ENCODE assay signal across 27 cellular contexts in the genomic region with DNA sequence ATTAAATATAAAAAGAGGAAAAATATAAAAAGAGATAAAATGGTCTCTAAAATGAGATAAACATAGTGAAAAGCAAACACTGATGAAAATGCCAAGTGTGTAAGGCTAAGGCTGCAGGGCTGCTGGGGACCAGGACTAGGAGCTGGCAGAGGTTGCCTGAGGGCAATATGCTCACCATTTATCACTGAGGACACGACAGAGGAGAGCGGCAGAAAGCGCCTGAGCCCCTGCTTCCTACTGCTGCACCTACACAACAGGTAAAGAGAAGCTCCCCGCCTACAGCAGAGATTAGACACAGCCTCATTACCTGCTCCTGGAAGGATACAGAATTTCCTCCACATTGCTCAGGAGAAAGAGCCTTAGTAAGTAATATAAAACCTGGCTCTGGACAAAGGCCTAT.
"Had no signal": no experiment of that assay in that cellular context is flagged by ENCODE, and none has a peak within 500 bp of the region (broad histone marks: within the 10 kb centered on the region; RNA-seq: fewer than 3 reads in every experiment).

No MANE protein-coding gene starts in this region.

- H3K9me3 ChIP-seq: colonic mucosa, gastroesophageal sphincter had no signal

- H3K27me3 Mint-ChIP-seq: activated naive CD8-positive, alpha-beta T cell treated with anti-CD3 and anti-CD28 coated beads, Interleukin-2, amount 10 ng/mL, durations not matched to agents 7 days and 5 days had no signal

- H3K27ac ChIP-seq: ascending aorta, breast epithelium, cardiac muscle cell, colonic mucosa, epithelial cell of prostate, esophagus squamous epithelium, gastroesophageal sphincter had no signal

- H3K9me3 Mint-ChIP-seq: activated CD4-positive, alpha-beta memory T cell treated with anti-CD3 and anti-CD28 coated beads, Interleukin-2, amount 10 ng/mL, durations not matched to agents 7 days and 5 days; activated CD4-positive, alpha-beta T cell treated with anti-CD3 and anti-CD28 coated beads, Interleukin-2, amount 10 ng/mL, durations not matched to agents 7 days and 5 days; activated naive CD4-positive, alpha-beta T cell treated with anti-CD3 and anti-CD28 coated beads, Interleukin-2, amount 10 ng/mL, durations not matched to agents 7 days and 5 days had no signal

- H3K4me3 ChIP-seq: ascending aorta, breast epithelium, cardiac muscle cell, colonic mucosa, esophagus squamous epithelium, gastroesophageal sphincter had no signal

- H3K4me1 ChIP-seq: ascending aorta, breast epithelium, colonic mucosa, esophagus squamous epithelium, gastroesophageal sphincter had no signal

- H3K36me3 Mint-ChIP-seq: brain had no signal

- H3K27me3 ChIP-seq: ascending aorta, breast epithelium, cardiac muscle cell, colonic mucosa, esophagus squamous epithelium, gastroesophageal sphincter had no signal

- DNase-seq: activated CD4-positive, alpha-beta memory T cell treated with anti-CD3 and anti-CD28 coated beads, Interleukin-2, amount 10 ng/mL, durations not matched to agents 7 days and 5 days; activated CD4-positive, alpha-beta T cell treated with anti-CD3 and anti-CD28 coated beads for 1 hour; activated CD4-positive, alpha-beta T cell treated with anti-CD3 and anti-CD28 coated beads for 4 hours; activated CD4-positive, alpha-beta T cell treated with anti-CD3 and anti-CD28 coated beads, Interleukin-2, amount 10 ng/mL, durations not matched to agents 7 days and 5 days; activated CD4-positive, alpha-beta T cell treated with anti-CD3 and anti-CD28 coated beads, Interleukin-2, amount 50 U/mL, for 4 hours; activated CD8-positive, alpha-beta memory T cell treated with anti-CD3 and anti-CD28 coated beads, Interleukin-2, amount 50 U/mL, for 48 hours; activated gamma-delta T cell; activated naive CD4-positive, alpha-beta T cell; activated naive CD4-positive, alpha-beta T cell treated with anti-CD3 and anti-CD28 coated beads, Interleukin-2, amount 10 ng/mL, durations not matched to agents 7 days and 5 days; activated naive CD8-positive, alpha-beta T cell treated with anti-CD3 and anti-CD28 coated beads, Interleukin-2, amount 10 ng/mL, durations not matched to agents 7 days and 5 days; activated T-cell treated with anti-CD3 and anti-CD28 coated beads for 4 hours; activated T-cell treated with anti-CD3 and anti-CD28 coated beads, Interleukin-2, amount 50 U/mL, for 24 hours; activated T-cell treated with anti-CD3 and anti-CD28 coated beads, Interleukin-2, amount 50 U/mL, for 72 hours; central memory CD4-positive, alpha-beta T cell; cerebellar nuclear complex; colonic mucosa; effector CD8-positive, alpha-beta T cell; esophagus squamous epithelium; foreskin melanocyte; T-helper 2 cell had no signal

- ATAC-seq: activated naive CD4-positive, alpha-beta T cell treated with anti-CD3 and anti-CD28 coated beads, Interleukin-2, amount 50 U/mL, for 72 hours; activated T-cell treated with anti-CD3 and anti-CD28 coated beads, Interleukin-2, amount 50 U/mL, for 72 hours; gastroesophageal sphincter had no signal

- H3K27ac Mint-ChIP-seq: activated CD4-positive, alpha-beta memory T cell treated with anti-CD3 and anti-CD28 coated beads, Interleukin-2, amount 10 ng/mL, durations not matched to agents 7 days and 5 days; activated CD4-positive, alpha-beta T cell treated with anti-CD3 and anti-CD28 coated beads, Interleukin-2, amount 10 ng/mL, durations not matched to agents 7 days and 5 days; activated T-cell treated with anti-CD3 and anti-CD28 coated beads, Interleukin-2, amount 50 U/mL, for 24 hours; activated T-cell treated with anti-CD3 and anti-CD28 coated beads, Interleukin-2, amount 50 U/mL, for 72 hours; brain had no signal

- H3K36me3 ChIP-seq: ascending aorta, breast epithelium, cardiac muscle cell, colonic mucosa, esophagus squamous epithelium, gastroesophageal sphincter had no signal

- H3K4me3 Mint-ChIP-seq: activated CD4-positive, alpha-beta memory T cell treated with anti-CD3 and anti-CD28 coated beads, Interleukin-2, amount 10 ng/mL, durations not matched to agents 7 days and 5 days; activated CD4-positive, alpha-beta T cell treated with anti-CD3 and anti-CD28 coated beads, Interleukin-2, amount 10 ng/mL, durations not matched to agents 7 days and 5 days; activated naive CD4-positive, alpha-beta T cell treated with anti-CD3 and anti-CD28 coated beads, Interleukin-2, amount 10 ng/mL, durations not matched to agents 7 days and 5 days; activated T-cell treated with anti-CD3 and anti-CD28 coated beads, Interleukin-2, amount 50 U/mL, for 24 hours; activated T-cell treated with anti-CD3 and anti-CD28 coated beads, Interleukin-2, amount 50 U/mL, for 72 hours; brain had no signal
